ENCODE assay signal across 8 cellular contexts in the genomic region with DNA sequence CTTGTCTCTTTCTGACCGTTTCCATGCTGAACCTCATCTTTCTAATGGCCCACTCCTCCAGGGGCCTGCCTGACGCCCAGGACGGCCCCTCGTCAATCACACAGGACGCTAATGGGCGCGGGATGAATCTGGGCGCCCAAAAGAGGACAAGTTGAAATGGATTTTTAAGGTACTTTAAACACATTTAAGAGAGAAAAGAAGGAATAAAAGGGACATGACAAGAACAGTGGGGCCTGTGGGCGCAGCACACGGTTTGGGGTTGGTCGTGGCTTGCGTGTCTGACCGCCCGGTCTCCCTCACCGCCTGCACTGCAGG. TPM values are rescaled to one million over a fixed set of nuclear protein-coding genes. Genes with fewer than 3 reads are reported as not detected.
DNase-seq lines count a peak whose midpoint lies in the region; ATAC-seq lines count a peak whose summit lies in the region.

No MANE protein-coding gene starts in this region.

- no peaks in the 10 kb centered on the region for H3K27me3 Mint-ChIP-seq in activated T-cell treated with anti-CD3 and anti-CD28 coated beads, Interleukin-2, amount 50 U/mL, for 24 hours
- H3K27me3 Mint-ChIP-seq in activated CD4-positive, alpha-beta memory T cell treated with anti-CD3 and anti-CD28 coated beads, Interleukin-2, amount 10 ng/mL, durations not matched to agents 7 days and 5 days = peaks cover 2% of the 10 kb centered on the region

- H3K27me3 ChIP-seq in iPS-20b (ENCODE audit: insufficient read depth, low read length) = peaks cover 6% of the 10 kb centered on the region

- POLR2A ChIA-PET in activated CD4-positive, alpha-beta memory T cell treated with anti-CD3 and anti-CD28 coated beads, Interleukin-2, amount 10 ng/mL, durations not matched to agents 7 days and 5 days (lab: Charles Lee) = interaction anchor here (1.0 kb wide), 1 partner anchor 24 kb away, joined by 3 read pairs; no protein-coding TSS in a partner anchor

- ATAC-seq in HG03196 (IDR thresholded peaks at IDR 0.05; ENCODE audit: unreplicated experiment) = no peak

- CTCF ChIA-PET in activated CD4-positive, alpha-beta memory T cell treated with anti-CD3 and anti-CD28 coated beads, Interleukin-2, amount 10 ng/mL, durations not matched to agents 7 days and 5 days (lab: Charles Lee) = no interaction called here

- H3K9me3 ChIP-seq in iPS-20b (ENCODE audit: insufficient read depth, low read depth, low read length) = peaks cover 8% of the 10 kb centered on the region

- peaks cover 18% of the 10 kb centered on the region for H3K36me3 Mint-ChIP-seq in activated T-cell treated with anti-CD3 and anti-CD28 coated beads, Interleukin-2, amount 50 U/mL, for 24 hours (ENCODE audit: low read depth)
- H3K36me3 Mint-ChIP-seq in activated CD4-positive, alpha-beta memory T cell treated with anti-CD3 and anti-CD28 coated beads, Interleukin-2, amount 10 ng/mL, durations not matched to agents 7 days and 5 days (ENCODE audit: low read depth) = peaks cover 30% of the 10 kb centered on the region

- peak overlapping the region; percentile 79 for H3K4me3 Mint-ChIP-seq in activated T-cell treated with anti-CD3 and anti-CD28 coated beads, Interleukin-2, amount 50 U/mL, for 24 hours
- peak overlapping the region; percentile 72 for H3K4me3 Mint-ChIP-seq in activated CD4-positive, alpha-beta memory T cell treated with anti-CD3 and anti-CD28 coated beads, Interleukin-2, amount 10 ng/mL, durations not matched to agents 7 days and 5 days

- H3K9ac ChIP-seq in iPS-20b (ENCODE audit: low read depth, low read length) = peak overlapping the region; percentile 79; the same call in 1 of the 2 replicates

- DNase-seq in activated T-cell treated with anti-CD3 and anti-CD28 coated beads, Interleukin-2, amount 50 U/mL, for 24 hours = no peak
- DNase-seq in activated T-cell treated with anti-CD3 and anti-CD28 coated beads, Interleukin-2, amount 50 U/mL, for 1 hour = no peak
- DNase-seq in activated CD4-positive, alpha-beta memory T cell treated with anti-CD3 and anti-CD28 coated beads, Interleukin-2, amount 10 ng/mL, durations not matched to agents 7 days and 5 days = no peak
- DNase-seq in NCI-H748 treated with DMSO at 0.1 percent for 48 hours (lab: John Stamatoyannopoulos, UW) = no peak
- DNase-seq in SKM-1 (lab: John Stamatoyannopoulos, UW; ENCODE audit: unreplicated experiment) = no peak

- no peak overlapping the region for H3K27ac ChIP-seq in iPS-20b (ENCODE audit: low read length)
- peak overlapping the region; percentile 30 for H3K27ac ChIP-seq in temporal lobe (ENCODE audit: low read depth, low read length)

- H3K4me1 Mint-ChIP-seq in activated T-cell treated with anti-CD3 and anti-CD28 coated beads, Interleukin-2, amount 50 U/mL, for 24 hours (ENCODE audit: low read depth) = peaks cover 40% of the 10 kb centered on the region
- peaks cover 36% of the 10 kb centered on the region for H3K4me1 Mint-ChIP-seq in activated CD4-positive, alpha-beta memory T cell treated with anti-CD3 and anti-CD28 coated beads, Interleukin-2, amount 10 ng/mL, durations not matched to agents 7 days and 5 days

- H3K4me1 ChIP-seq in iPS-20b (ENCODE audit: insufficient read depth, low read length) = peaks cover 8% of the 10 kb centered on the region; the same call in 1 of the 2 replicates

- peak overlapping the region; percentile 33 for H3K27ac Mint-ChIP-seq in activated T-cell treated with anti-CD3 and anti-CD28 coated beads, Interleukin-2, amount 50 U/mL, for 24 hours
- H3K27ac Mint-ChIP-seq in activated CD4-positive, alpha-beta memory T cell treated with anti-CD3 and anti-CD28 coated beads, Interleukin-2, amount 10 ng/mL, durations not matched to agents 7 days and 5 days = peak overlapping the region; percentile 23

- H3K9me3 Mint-ChIP-seq in activated T-cell treated with anti-CD3 and anti-CD28 coated beads, Interleukin-2, amount 50 U/mL, for 24 hours = peaks cover 8% of the 10 kb centered on the region
- peaks cover 16% of the 10 kb centered on the region for H3K9me3 Mint-ChIP-seq in activated CD4-positive, alpha-beta memory T cell treated with anti-CD3 and anti-CD28 coated beads, Interleukin-2, amount 10 ng/mL, durations not matched to agents 7 days and 5 days

- H3K4me3 ChIP-seq in iPS-20b (ENCODE audit: low read length) = peak overlapping the region; percentile 88

- no peaks in the 10 kb centered on the region for H3K36me3 ChIP-seq in iPS-20b (ENCODE audit: insufficient read depth, low read depth, low read length)

RNA-seq across cellular contexts. Expression of a gene that starts 0.6 kb away (rescaled TPM):
- total RNA-seq in activated CD4-positive, alpha-beta memory T cell treated with anti-CD3 and anti-CD28 coated beads, Interleukin-2, amount 10 ng/mL, durations not matched to agents 7 days and 5 days = 10 to 100 TPM; 77.5 to 82.7 TPM
- total RNA-seq in temporal lobe = 23.6 TPM
